In genomic region chr3:24336101-24336500, GRCh38 we compare ENCODE assay signal across 17 cellular contexts.
"Had no signal": no experiment of that assay in that cellular context is flagged by ENCODE, and none has a peak within 500 bp of the region (broad histone marks: within the 10 kb centered on the region; RNA-seq: fewer than 3 reads in every experiment).

No MANE protein-coding gene starts in this region.

- H3K27ac Mint-ChIP-seq: activated naive CD4-positive, alpha-beta T cell treated with anti-CD3 and anti-CD28 coated beads for 36 hours; dendritic cell treated with granulocyte-macrophage colony-stimulating factor and Interleukin-4, amounts not matched to agents 40 ng/mL and 50 ng/mL, for 4 days; memory B cell; neural progenitor cell; stimulated activated naive B cell treated with anti-CD40 and anti-IgM and Interleukin-4, amounts not matched to agents 10 μg/mL and 1 μg/mL and 100 μg/mL, for 72 hours had no signal

- H3K36me3 Mint-ChIP-seq: memory B cell, neural progenitor cell had no signal

- DNase-seq: activated CD4-positive, alpha-beta T cell treated with anti-CD3 and anti-CD28 coated beads, Interleukin-2, amount 50 U/mL, for 1 hour; activated CD8-positive, alpha-beta memory T cell treated with anti-CD3 and anti-CD28 coated beads, Interleukin-2, amount 50 U/mL, for 4 hours; activated naive CD4-positive, alpha-beta T cell treated with anti-CD3 and anti-CD28 coated beads for 36 hours; activated T-cell treated with anti-CD3 and anti-CD28 coated beads, Interleukin-2, amount 50 U/mL, for 4 hours; glutamatergic neuron; left lung; mucosa of descending colon; naive B cell; stimulated activated naive B cell treated with anti-CD40 and anti-IgM and Interleukin-4, amounts not matched to agents 10 μg/mL and 1 μg/mL and 100 μg/mL, for 72 hours; T-helper 1 cell; T1000 had no signal

- H3K27me3 Mint-ChIP-seq: dendritic cell treated with granulocyte-macrophage colony-stimulating factor and Interleukin-4, amounts not matched to agents 40 ng/mL and 50 ng/mL, for 4 days; memory B cell; naive B cell; stimulated activated naive B cell treated with anti-CD40 and anti-IgM and Interleukin-4, amounts not matched to agents 10 μg/mL and 1 μg/mL and 100 μg/mL, for 72 hours had no signal

- H3K4me3 Mint-ChIP-seq: activated naive CD4-positive, alpha-beta T cell treated with anti-CD3 and anti-CD28 coated beads for 36 hours; activated T-cell treated with anti-CD3 and anti-CD28 coated beads, Interleukin-2, amount 50 U/mL, for 4 hours; dendritic cell treated with granulocyte-macrophage colony-stimulating factor and Interleukin-4, amounts not matched to agents 40 ng/mL and 50 ng/mL, for 4 days; memory B cell; neural progenitor cell; stimulated activated naive B cell treated with anti-CD40 and anti-IgM and Interleukin-4, amounts not matched to agents 10 μg/mL and 1 μg/mL and 100 μg/mL, for 72 hours had no signal

- H3K4me1 Mint-ChIP-seq: memory B cell had no signal

- H3K9me3 Mint-ChIP-seq: activated naive CD4-positive, alpha-beta T cell treated with anti-CD3 and anti-CD28 coated beads for 36 hours; activated T-cell treated with anti-CD3 and anti-CD28 coated beads, Interleukin-2, amount 50 U/mL, for 4 hours; dendritic cell treated with granulocyte-macrophage colony-stimulating factor and Interleukin-4, amounts not matched to agents 40 ng/mL and 50 ng/mL, for 4 days; memory B cell; naive B cell; neural progenitor cell; stimulated activated naive B cell treated with anti-CD40 and anti-IgM and Interleukin-4, amounts not matched to agents 10 μg/mL and 1 μg/mL and 100 μg/mL, for 72 hours had no signal

- ATAC-seq: activated CD4-positive, CD25-positive, alpha-beta regulatory T cell treated with anti-CD3 and anti-CD28 coated beads, Interleukin-2, amount 50 U/mL, for 24 hours; activated T-cell treated with anti-CD3 and anti-CD28 coated beads, Interleukin-2, amount 50 U/mL, for 4 hours; left lung; mucosa of descending colon; stimulated activated naive B cell treated with anti-CD40 and anti-IgM and Interleukin-4, amounts not matched to agents 10 μg/mL and 1 μg/mL and 100 μg/mL, for 72 hours had no signal

- H3K27ac ChIP-seq: breast epithelium, left lung, neural progenitor cell, tibial nerve had no signal
